In the genomic region with DNA sequence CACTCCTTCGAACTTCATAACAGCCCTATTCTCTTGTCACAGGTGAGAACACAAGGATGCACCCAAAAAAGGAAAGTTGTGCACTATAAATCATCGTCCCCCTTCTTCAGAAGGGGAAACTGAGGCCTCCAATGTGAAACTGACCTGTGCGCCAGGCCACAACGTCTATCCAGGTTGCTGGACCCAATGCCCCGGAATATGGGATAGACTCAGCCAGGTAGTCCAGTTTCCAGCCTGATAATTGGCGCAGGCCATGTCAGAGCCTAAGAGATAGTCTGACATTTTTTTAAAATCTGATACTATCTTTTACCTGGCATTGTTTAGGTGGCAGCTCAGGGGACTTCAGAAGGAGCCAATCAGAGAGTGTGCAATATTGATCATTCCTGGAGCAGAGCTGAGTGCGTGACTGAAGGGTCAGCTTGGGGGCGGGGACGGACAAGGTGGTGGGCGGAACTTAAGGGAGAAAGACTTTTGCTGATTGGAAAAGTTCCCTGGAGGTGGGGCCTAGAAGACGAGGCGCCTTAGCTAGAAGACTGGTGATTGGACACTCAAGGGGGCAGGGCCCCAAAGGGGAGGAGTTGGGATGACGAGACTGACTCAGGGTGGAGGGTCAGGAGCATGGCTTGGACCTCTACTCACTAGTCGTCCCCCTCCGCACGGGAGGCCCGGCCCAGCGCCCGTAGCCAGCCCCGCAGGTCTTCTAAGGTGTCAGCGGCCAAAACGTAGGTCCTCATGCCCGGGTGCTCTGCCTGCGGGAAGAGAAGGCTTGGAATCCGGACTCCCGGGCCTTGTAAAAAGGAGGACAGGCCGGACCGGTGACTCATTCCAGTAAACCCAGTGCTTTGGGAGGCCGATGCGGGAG, we compare ENCODE assay signal across 10 cellular contexts. TPM values are rescaled to one million over a fixed set of nuclear protein-coding genes. Genes with fewer than 3 reads are reported as not detected.
DNase-seq lines count a peak whose midpoint lies in the region; ATAC-seq, FAIRE-seq and TF ChIP-seq lines count a peak whose summit lies in the region.
"Had no signal": no experiment of that assay in that cellular context is flagged by ENCODE, and none has a peak within 500 bp of the region (broad histone marks: within the 10 kb centered on the region; RNA-seq: fewer than 3 reads in every experiment).

No MANE protein-coding gene starts in this region.

- peak; percentile 87 for ATAC-seq in GM23338
- no peak for ATAC-seq in naive thymus-derived CD8-positive, alpha-beta T cell

- H3F3A ChIP-seq in GM23338 (replicated peaks; ENCODE audit: low read depth) = no peaks in the 10 kb centered on the region

- no peaks in the 10 kb centered on the region for H3K79me2 ChIP-seq in GM23338 (replicated peaks; ENCODE audit: insufficient read depth)
- no peaks in the 10 kb centered on the region for H3K79me2 ChIP-seq in astrocyte (ENCODE audit: insufficient read depth, low read length)

- H4K20me1 ChIP-seq in GM23338 (replicated peaks; ENCODE audit: insufficient read depth) (no peaks in the 10 kb centered on the region), astrocyte (ENCODE audit: insufficient read depth, low read length) (no peaks in the 10 kb centered on the region)

- H3K4me1 ChIP-seq in GM23338 (ENCODE audit: insufficient read depth) = peaks cover 8% of the 10 kb centered on the region; the same call in 1 of the 2 replicates
- H3K4me1 ChIP-seq in astrocyte (ENCODE audit: insufficient read depth, low read length) = no peaks in the 10 kb centered on the region
- H3K4me1 ChIP-seq in mesenchymal stem cell (ENCODE audit: control insufficient read depth, insufficient read depth, low read depth, low read length) = no peaks in the 10 kb centered on the region

- H3K27ac Mint-ChIP-seq in GM23338 (no peak overlapping the region; the same call in 1 of the 2 replicates), astrocyte (ENCODE audit: unreplicated experiment) (no peak overlapping the region), mesothelial cell of epicardium (no peak overlapping the region)
- peak overlapping the region in 3 of 10 donors; percentile 14 to 94 (median 43) for H3K27ac Mint-ChIP-seq in naive thymus-derived CD8-positive, alpha-beta T cell

- H2BK12ac ChIP-seq in mesenchymal stem cell (ENCODE audit: low read length in 2 of 2) = no peak overlapping the region

- no peak overlapping the region for H2AK5ac ChIP-seq in mesenchymal stem cell (ENCODE audit: low read length, severe bottlenecking)

- H3K4me2 ChIP-seq in GM23338 (0 out of 2 replicates have a peak overlapping the region, but pooled peaks have one; percentile 58), astrocyte (ENCODE audit: low read length) (no peak overlapping the region), mesenchymal stem cell (ENCODE audit: low read length, poor library complexity, severe bottlenecking) (no peak overlapping the region)

- no peak overlapping the region for H3K18ac ChIP-seq in mesenchymal stem cell (ENCODE audit: low read depth in 1 of 2, low read length in 2 of 2)

- H3K79me1 ChIP-seq in mesenchymal stem cell (replicated peaks; ENCODE audit: low read length, poor library complexity, severe bottlenecking) = no peaks in the 10 kb centered on the region

- WGBS in mesenchymal stem cell = 94% methylated on average over 30 of the region's 30 CpGs

- peaks cover 14% of the 10 kb centered on the region for H3K27me3 Mint-ChIP-seq in GM23338 (ENCODE audit: insufficient read depth, low read depth, poor library complexity)
- H3K27me3 Mint-ChIP-seq in astrocyte (ENCODE audit: low read depth, unreplicated experiment) = peaks cover 2% of the 10 kb centered on the region
- no peaks in the 10 kb centered on the region for H3K27me3 Mint-ChIP-seq in naive thymus-derived CD8-positive, alpha-beta T cell
- H3K27me3 Mint-ChIP-seq in mesothelial cell of epicardium (ENCODE audit: low read depth) = no peaks in the 10 kb centered on the region

- no peak overlapping the region for H3K23ac ChIP-seq in mesenchymal stem cell (ENCODE audit: low read length in 2 of 2)

- no peak overlapping the region for H2BK120ac ChIP-seq in mesenchymal stem cell (ENCODE audit: low read depth, low read length)

- POLR2A ChIA-PET in naive thymus-derived CD8-positive, alpha-beta T cell (lab: Charles Lee) = no interaction called here

- H2BK5ac ChIP-seq in mesenchymal stem cell (ENCODE audit: low read depth, low read length, poor library complexity, severe bottlenecking) = no peak overlapping the region

- H3K4ac ChIP-seq in mesenchymal stem cell (ENCODE audit: low read depth in 1 of 2, low read length in 2 of 2) = no peak overlapping the region

- no peak overlapping the region for H3K14ac ChIP-seq in mesenchymal stem cell (ENCODE audit: low read length in 2 of 2)

- H3K4me3 ChIP-seq in GM06990 (replicated peaks; ENCODE audit: low read depth, low read length) = peak overlapping the region; percentile 64
- H3K4me3 ChIP-seq in GM23338 = no peak overlapping the region; the same call in 1 of the 2 replicates
- no peak overlapping the region for H3K4me3 ChIP-seq in astrocyte (ENCODE audit: insufficient read depth, low read depth, low read length)
- no peak overlapping the region for H3K4me3 ChIP-seq in coronary artery
- H3K4me3 ChIP-seq in mesenchymal stem cell (ENCODE audit: insufficient read depth in 1 of 2, low read depth in 1 of 2, low read length in 2 of 2) = no peak overlapping the region

- H3K9me2 ChIP-seq in GM23338 (ENCODE audit: insufficient read depth) = no peaks in the 10 kb centered on the region

- no peak overlapping the region for H2BK15ac ChIP-seq in mesenchymal stem cell (ENCODE audit: low read depth, poor library complexity, severe bottlenecking)

- FAIRE-seq in astrocyte (lab: Jason Lieb, UNC) = no peak

- no peaks in the 10 kb centered on the region for H3K27me3 ChIP-seq in GM06990 (replicated peaks; ENCODE audit: control insufficient read depth, insufficient read depth, low read length)
- no peaks in the 10 kb centered on the region for H3K27me3 ChIP-seq in GM23338 (ENCODE audit: insufficient read depth)
- no peaks in the 10 kb centered on the region for H3K27me3 ChIP-seq in astrocyte (ENCODE audit: insufficient read depth, low read length)
- no peaks in the 10 kb centered on the region for H3K27me3 ChIP-seq in mesenchymal stem cell (ENCODE audit: control insufficient read depth in 1 of 2, insufficient read depth in 1 of 2, low read length in 2 of 2)

- TF ChIP-seq CTCF in GM06990 (IDR thresholded peaks at IDR 0.05; ENCODE audit: insufficient read depth, low read length, poor library complexity, severe bottlenecking) (no peak), GM23338 (conservative IDR thresholded peaks at IDR 0.05; ENCODE audit: low read depth in 2 of 2) (no peak), astrocyte (IDR thresholded peaks at IDR 0.05; ENCODE audit: insufficient read depth, low read depth, low read length) (no peak), coronary artery (IDR thresholded peaks at IDR 0.05) (no peak), mesothelial cell of epicardium (IDR thresholded peaks at IDR 0.05; ENCODE audit: unreplicated experiment) (no peak)

- no peaks in the 10 kb centered on the region for H3K9me3 ChIP-seq in astrocyte (ENCODE audit: insufficient read depth, low read depth, low read length)
- H3K9me3 ChIP-seq in mesenchymal stem cell (ENCODE audit: control insufficient read depth, low read length) = no peaks in the 10 kb centered on the region

- H3K9ac ChIP-seq in astrocyte (ENCODE audit: low read length) (no peak overlapping the region), mesenchymal stem cell (ENCODE audit: low read length) (no peak overlapping the region)

- no peak overlapping the region for H4K91ac ChIP-seq in mesenchymal stem cell (ENCODE audit: low read length)

- H3K36me3 Mint-ChIP-seq in GM23338 (ENCODE audit: low read depth) (peaks cover 22% of the 10 kb centered on the region), astrocyte (ENCODE audit: low read depth, unreplicated experiment) (peaks cover 38% of the 10 kb centered on the region), mesothelial cell of epicardium (peaks cover 19% of the 10 kb centered on the region)
- H3K36me3 Mint-ChIP-seq in naive thymus-derived CD8-positive, alpha-beta T cell = no peaks in the 10 kb centered on the region

- peak overlapping the region; percentile 5; the same call in 1 of the 2 replicates for H3K27ac ChIP-seq in GM23338 (ENCODE audit: low read depth)
- no peak overlapping the region for H3K27ac ChIP-seq in astrocyte (ENCODE audit: low read depth, low read length)
- no peak overlapping the region for H3K27ac ChIP-seq in coronary artery
- H3K27ac ChIP-seq in mesenchymal stem cell (ENCODE audit: low read length, poor library complexity, severe bottlenecking) = no peak overlapping the region

- no peak overlapping the region for H4K8ac ChIP-seq in mesenchymal stem cell (ENCODE audit: low read length)

- H3K36me3 ChIP-seq in GM06990 (ENCODE audit: control insufficient read depth, insufficient read depth, low read length) (no peaks in the 10 kb centered on the region), GM23338 (ENCODE audit: insufficient read depth) (no peaks in the 10 kb centered on the region; the same call in 1 of the 2 replicates), astrocyte (ENCODE audit: insufficient read depth, low read length) (no peaks in the 10 kb centered on the region), mesenchymal stem cell (ENCODE audit: control insufficient read depth in 1 of 2, insufficient read depth in 2 of 2, low read depth in 1 of 2, low read length in 2 of 2) (peaks cover 30 to 66% of the 10 kb centered on the region in 2 experiments)

- no peak overlapping the region for H3K4me3 Mint-ChIP-seq in GM23338
- H3K4me3 Mint-ChIP-seq in astrocyte (ENCODE audit: unreplicated experiment) = peak overlapping the region; percentile 34
- H3K4me3 Mint-ChIP-seq in naive thymus-derived CD8-positive, alpha-beta T cell = peak overlapping the region; percentile 35 to 97 (median 90)
- H3K4me3 Mint-ChIP-seq in mesothelial cell of epicardium = no peak overlapping the region

- DNase-seq in GM06990 (ENCODE audit: extremely low read depth, insufficient read length) (peak; percentile 68), GM23338 (ENCODE audit: low spot score) (peak; percentile 97), astrocyte (ENCODE audit: low read depth) (no peak), coronary artery (ENCODE audit: low spot score) (no peak), mesenchymal stem cell (no peak), NCI-H446 (lab: John Stamatoyannopoulos, UW) (no peak), mesothelial cell of epicardium (ENCODE audit: low spot score in 2 of 2, unreplicated experiment in 2 of 2) (no peak)
- DNase-seq in naive thymus-derived CD8-positive, alpha-beta T cell = no peak
- DNase-seq: dermis blood vessel endothelial cell, NCI-H2227 treated with DMSO at 0.1 percent for 48 hours had no signal

- H2AFZ ChIP-seq in GM23338 (peak overlapping the region; percentile 72; the same call in 1 of the 2 replicates), astrocyte (ENCODE audit: low read depth, low read length) (no peak overlapping the region), mesenchymal stem cell (ENCODE audit: low read depth, low read length) (no peak overlapping the region)

- H3K4me1 Mint-ChIP-seq in GM23338 (peaks cover 8% of the 10 kb centered on the region), astrocyte (ENCODE audit: low read depth, unreplicated experiment) (peaks cover 3% of the 10 kb centered on the region), mesothelial cell of epicardium (no peaks in the 10 kb centered on the region)
- H3K4me1 Mint-ChIP-seq in naive thymus-derived CD8-positive, alpha-beta T cell = peaks cover 4 to 15% (median 8%) of the 10 kb centered on the region in 4 donors

- no peaks in the 10 kb centered on the region for H3K9me3 Mint-ChIP-seq in GM23338
- no peaks in the 10 kb centered on the region for H3K9me3 Mint-ChIP-seq in astrocyte (ENCODE audit: unreplicated experiment)
- no peaks in the 10 kb centered on the region for H3K9me3 Mint-ChIP-seq in naive thymus-derived CD8-positive, alpha-beta T cell
- no peaks in the 10 kb centered on the region for H3K9me3 Mint-ChIP-seq in mesothelial cell of epicardium

RNA-seq across cellular contexts. Expression of a gene that starts 8.5 kb away (rescaled TPM):
- 12.3 and 15.1 TPM in 2 replicates for total RNA-seq in GM23338 (2014; rRNA removed; shearing (Covaris generic))
- 10.9 and 12.2 TPM in 2 replicates for polyA plus RNA-seq in GM23338 (2016; fragmentation: Nextera tagmentation; extraction: Ambion mirVana)
- total RNA-seq in astrocyte (27.5 and 32.8 TPM in 2 replicates), mesothelial cell of epicardium (25.7 to 28.6 TPM (median 26.9 TPM) in 3 replicates)
- 1 to 10 TPM; 4.1 to 6.6 TPM for total RNA-seq in naive thymus-derived CD8-positive, alpha-beta T cell
- 1 to 10 TPM; 7.4 to 8.5 (median 8.1) TPM for polyA plus RNA-seq in naive thymus-derived CD8-positive, alpha-beta T cell
- 20.7 TPM for polyA plus RNA-seq in mesenchymal stem cell (2013, experiment 1 of 2)
- polyA plus RNA-seq in mesenchymal stem cell (2013, experiment 2 of 2) = 20.0 TPM

RNA-seq across cellular contexts. Expression of a gene that starts 12.3 kb away (rescaled TPM):
- total RNA-seq in GM23338 (2014; rRNA removed; shearing (Covaris generic)) = 14.5 and 15.8 TPM in 2 replicates
- polyA plus RNA-seq in GM23338 (2016; fragmentation: Nextera tagmentation; extraction: Ambion mirVana) = 14.0 and 14.4 TPM in 2 replicates
- total RNA-seq in astrocyte (39.5 and 53.2 TPM in 2 replicates), mesothelial cell of epicardium (158 to 170 TPM (median 158 TPM) in 3 replicates)
- total RNA-seq in naive thymus-derived CD8-positive, alpha-beta T cell = 10 to 100 TPM; 56.9 to 59.9 TPM
- polyA plus RNA-seq in naive thymus-derived CD8-positive, alpha-beta T cell = 10 to 100 TPM; 17.2 to 47.3 (median 43.1) TPM
- 121 TPM for polyA plus RNA-seq in mesenchymal stem cell (2013, experiment 1 of 2)
- polyA plus RNA-seq in mesenchymal stem cell (2013, experiment 2 of 2) = 118 TPM

RNA-seq across cellular contexts. Expression of a gene that starts 23.7 kb away (rescaled TPM):
- 5.0 and 8.4 TPM in 2 replicates for total RNA-seq in GM23338 (2014; rRNA removed; shearing (Covaris generic))
- polyA plus RNA-seq in GM23338 (2016; fragmentation: Nextera tagmentation; extraction: Ambion mirVana) = 11.6 and 11.7 TPM in 2 replicates
- total RNA-seq in astrocyte (8.2 and 9.7 TPM in 2 replicates), mesothelial cell of epicardium (22.9 to 29.6 TPM (median 27.1 TPM) in 3 replicates)
- 1 to 10 TPM in 1 of 2 experiments, under 1 TPM in 1; 0.62 to 1.1 TPM for total RNA-seq in naive thymus-derived CD8-positive, alpha-beta T cell
- 1 to 10 TPM in 1 of 3 donors, under 1 TPM in 1, not detected in 1; 0.83 to 1.7 TPM for polyA plus RNA-seq in naive thymus-derived CD8-positive, alpha-beta T cell
- polyA plus RNA-seq in mesenchymal stem cell (2013, experiment 1 of 2) = 45.5 TPM
- 46.0 TPM for polyA plus RNA-seq in mesenchymal stem cell (2013, experiment 2 of 2)

RNA-seq across cellular contexts. Expression of a gene that starts 38.6 kb away (rescaled TPM):
- 0.12 and 0.42 TPM in 2 replicates for total RNA-seq in GM23338 (2014; rRNA removed; shearing (Covaris generic))
- 1.1 and 1.9 TPM in 2 replicates for polyA plus RNA-seq in GM23338 (2016; fragmentation: Nextera tagmentation; extraction: Ambion mirVana)
- total RNA-seq in astrocyte (not detected in 2 replicates), mesothelial cell of epicardium (0.38 to 1.4 TPM (median 0.84 TPM) in 3 replicates)
- not detected for total RNA-seq in naive thymus-derived CD8-positive, alpha-beta T cell
- polyA plus RNA-seq in naive thymus-derived CD8-positive, alpha-beta T cell = under 1 TPM in 1 of 3 donors, not detected in 2; 0.08 TPM
- 0.01 TPM for polyA plus RNA-seq in mesenchymal stem cell (2013, experiment 1 of 2)
- polyA plus RNA-seq in mesenchymal stem cell (2013, experiment 2 of 2) = not detected

RNA-seq across cellular contexts. Expression of a gene that starts 40.2 kb away (rescaled TPM):
- total RNA-seq in GM23338 (2014; rRNA removed; shearing (Covaris generic)) = 142 and 163 TPM in 2 replicates
- 57.1 and 64.9 TPM in 2 replicates for polyA plus RNA-seq in GM23338 (2016; fragmentation: Nextera tagmentation; extraction: Ambion mirVana)
- total RNA-seq in astrocyte (164 and 189 TPM in 2 replicates), mesothelial cell of epicardium (152 to 159 TPM (median 159 TPM) in 3 replicates)
- total RNA-seq in naive thymus-derived CD8-positive, alpha-beta T cell = 100 to 1,000 TPM; 106 to 113 TPM
- polyA plus RNA-seq in naive thymus-derived CD8-positive, alpha-beta T cell = 100 to 1,000 TPM in 1 of 3 donors, 10 to 100 TPM in 2; 48.6 to 119 (median 82.5) TPM
- 185 TPM for polyA plus RNA-seq in mesenchymal stem cell (2013, experiment 1 of 2)
- 179 TPM for polyA plus RNA-seq in mesenchymal stem cell (2013, experiment 2 of 2)

Comparison
In these comparisons a context has a peak if more than half of its experiments do, and no peak if none do; other contexts are left out.
1. DNase-seq: peak in GM06990 (single experiment) and GM23338 (single experiment); none in astrocyte (single experiment), naive thymus-derived CD8-positive, alpha-beta T cell (0 of 10), coronary artery (single experiment), mesenchymal stem cell (single experiment), NCI-H446 (0 of 2) and mesothelial cell of epicardium (0 of 2).
2. H3K4me3 Mint-ChIP-seq: peak in astrocyte (single experiment) and naive thymus-derived CD8-positive, alpha-beta T cell (10 of 10); none in GM23338 (single experiment) and mesothelial cell of epicardium (single experiment).